22 cellular contexts compared by ENCODE assay signal in genomic region chr4:54316139-54316538, GRCh38.
DNase-seq lines count a peak whose midpoint lies in the region; ATAC-seq and TF ChIP-seq lines count a peak whose summit lies in the region.
"Had no signal": no experiment of that assay in that cellular context is flagged by ENCODE, and none has a peak within 500 bp of the region (broad histone marks: within the 10 kb centered on the region; RNA-seq: fewer than 3 reads in every experiment).

No MANE protein-coding gene starts in this region.

- DNase-seq in activated CD4-positive, alpha-beta memory T cell treated with anti-CD3 and anti-CD28 coated beads, Interleukin-2, amount 10 ng/mL, durations not matched to agents 7 days and 5 days, result no peak
- no peak for DNase-seq in activated CD4-positive, alpha-beta memory T cell treated with anti-CD3 and anti-CD28 coated beads for 36 hours
- DNase-seq in OCI-LY7 (ENCODE audit: low spot score), result no peak
- DNase-seq in putamen (ENCODE audit: low spot score), result peak; percentile 13
- DNase-seq in AG08395 (ENCODE audit: low spot score), result no peak
- DNase-seq in NCI-H446 treated with DMSO at 0.1 percent for 48 hours (lab: John Stamatoyannopoulos, UW), result no peak
- DNase-seq: activated T-cell treated with anti-CD3 and anti-CD28 coated beads, Interleukin-2, amount 50 U/mL, for 48 hours; DMS53; effector CD4-positive, alpha-beta T cell; left ventricle myocardium superior; naive thymus-derived CD4-positive, alpha-beta T cell; NCI-H1105 treated with DMSO at 0.1 percent for 48 hours; NCI-H1930; NCI-H524 treated with DMSO at 0.1 percent for 48 hours; tibial artery had no signal

- peak overlapping the region; percentile 54; the same call in 1 of the 2 replicates for H3K4me2 ChIP-seq in OCI-LY7 (ENCODE audit: low read length)
- H3K4me2 ChIP-seq: A549, GM23338 had no signal

- CTCF ChIA-PET in activated CD4-positive, alpha-beta memory T cell treated with anti-CD3 and anti-CD28 coated beads, Interleukin-2, amount 10 ng/mL, durations not matched to agents 7 days and 5 days (lab: Charles Lee), result interaction anchor here (0.8 to 1.1 kb wide), 5 partner anchors 30 to 82 kb away, joined by 3 to 4 read pairs (median 3); no protein-coding TSS in a partner anchor
- CTCF ChIA-PET in activated CD4-positive, alpha-beta memory T cell treated with anti-CD3 and anti-CD28 coated beads for 36 hours (lab: Charles Lee), result interaction anchor here (0.6 kb wide), 1 partner anchor 1096 kb away, joined by 5 read pairs; no protein-coding TSS in a partner anchor
- CTCF ChIA-PET in OCI-LY7 (lab: Charles Lee; ENCODE audit: unreplicated experiment), result no interaction called here

- BruUV-seq in OCI-LY7 (replicated peaks; lab: Mats Ljungman, UMichigan), result no TSS peak

- H3K9me3 Mint-ChIP-seq in activated CD4-positive, alpha-beta memory T cell treated with anti-CD3 and anti-CD28 coated beads, Interleukin-2, amount 10 ng/mL, durations not matched to agents 7 days and 5 days, result peaks cover 6% of the 10 kb centered on the region
- no peaks in the 10 kb centered on the region for H3K9me3 Mint-ChIP-seq in activated CD4-positive, alpha-beta memory T cell treated with anti-CD3 and anti-CD28 coated beads for 36 hours
- H3K9me3 Mint-ChIP-seq: activated naive CD4-positive, alpha-beta T cell treated with anti-CD3 and anti-CD28 coated beads, Interleukin-2, amount 50 U/mL, for 24 hours; GM23338; stimulated activated naive CD8-positive, alpha-beta T cell treated with anti-CD3 and anti-CD28 coated beads, Interleukin-15, Interleukin-2, amounts not matched to agents 100 ng/mL and 50 ng/mL, for 24 hours had no signal

- no peaks in the 10 kb centered on the region for H3K36me3 ChIP-seq in OCI-LY7 (ENCODE audit: insufficient read depth, low read length)
- H3K36me3 ChIP-seq: tibial artery had no signal

- no peak for TF ChIP-seq CTCF in OCI-LY7 (conservative IDR thresholded peaks at IDR 0.05; ENCODE audit: low read length)

- H3K4me1 ChIP-seq in OCI-LY7 (ENCODE audit: insufficient read depth, low read length, poor library complexity, severe bottlenecking), result peaks cover 10% of the 10 kb centered on the region
- H3K4me1 ChIP-seq: A549, tibial artery had no signal

- intact Hi-C loops in activated CD4-positive, alpha-beta memory T cell treated with anti-CD3 and anti-CD28 coated beads for 36 hours (cut with micrococcal nuclease), result loop anchor here (10.0 kb wide), 1 partner anchor 629 kb away; no protein-coding TSS in a partner anchor
- intact Hi-C loops in OCI-LY7 (cut with micrococcal nuclease; ENCODE audit: unreplicated experiment), result no loop called here

- no peak overlapping the region for H3K27ac ChIP-seq in OCI-LY7 (ENCODE audit: low read depth, low read length, poor library complexity, severe bottlenecking)
- H3K27ac ChIP-seq: A549, tibial artery had no signal

- peaks cover 37% of the 10 kb centered on the region for H3K4me1 Mint-ChIP-seq in activated CD4-positive, alpha-beta memory T cell treated with anti-CD3 and anti-CD28 coated beads, Interleukin-2, amount 10 ng/mL, durations not matched to agents 7 days and 5 days
- peaks cover 11% of the 10 kb centered on the region for H3K4me1 Mint-ChIP-seq in activated CD4-positive, alpha-beta memory T cell treated with anti-CD3 and anti-CD28 coated beads for 36 hours (ENCODE audit: low read depth)
- H3K4me1 Mint-ChIP-seq: activated naive CD4-positive, alpha-beta T cell treated with anti-CD3 and anti-CD28 coated beads, Interleukin-2, amount 50 U/mL, for 24 hours had no signal

- no peaks in the 10 kb centered on the region for H4K20me1 ChIP-seq in OCI-LY7 (ENCODE audit: insufficient read depth, low read length)

- H2AFZ ChIP-seq in OCI-LY7 (ENCODE audit: low read length), result no peak overlapping the region
- H2AFZ ChIP-seq: GM23338 had no signal

- ATAC-seq in HG02885 (IDR thresholded peaks at IDR 0.05; ENCODE audit: poor library complexity, unreplicated experiment) (peak; percentile 6), GM21529 (IDR thresholded peaks at IDR 0.05; ENCODE audit: unreplicated experiment) (no peak)
- ATAC-seq: A549, GM23338, K562, left ventricle myocardium superior had no signal

- peaks cover 16% of the 10 kb centered on the region for H3K36me3 Mint-ChIP-seq in activated CD4-positive, alpha-beta memory T cell treated with anti-CD3 and anti-CD28 coated beads, Interleukin-2, amount 10 ng/mL, durations not matched to agents 7 days and 5 days (ENCODE audit: low read depth)
- H3K36me3 Mint-ChIP-seq in activated CD4-positive, alpha-beta memory T cell treated with anti-CD3 and anti-CD28 coated beads for 36 hours, result no peaks in the 10 kb centered on the region
- H3K36me3 Mint-ChIP-seq: activated naive CD4-positive, alpha-beta T cell treated with anti-CD3 and anti-CD28 coated beads, Interleukin-2, amount 50 U/mL, for 24 hours had no signal

- POLR2A ChIA-PET in activated CD4-positive, alpha-beta memory T cell treated with anti-CD3 and anti-CD28 coated beads, Interleukin-2, amount 10 ng/mL, durations not matched to agents 7 days and 5 days (lab: Charles Lee), result interaction anchor here (1.4 kb wide), 1 partner anchor 39 kb away, joined by 5 read pairs; no protein-coding TSS in a partner anchor
- POLR2A ChIA-PET in activated CD4-positive, alpha-beta memory T cell treated with anti-CD3 and anti-CD28 coated beads for 36 hours (lab: Charles Lee), result no interaction called here
- POLR2A ChIA-PET in OCI-LY7 (lab: Charles Lee), result no interaction called here

- no peak overlapping the region for H3K4me3 Mint-ChIP-seq in activated CD4-positive, alpha-beta memory T cell treated with anti-CD3 and anti-CD28 coated beads, Interleukin-2, amount 10 ng/mL, durations not matched to agents 7 days and 5 days
- H3K4me3 Mint-ChIP-seq in activated CD4-positive, alpha-beta memory T cell treated with anti-CD3 and anti-CD28 coated beads for 36 hours, result no peak overlapping the region
- H3K4me3 Mint-ChIP-seq: activated naive CD4-positive, alpha-beta T cell treated with anti-CD3 and anti-CD28 coated beads, Interleukin-2, amount 50 U/mL, for 24 hours; GM23338; stimulated activated naive CD8-positive, alpha-beta T cell treated with anti-CD3 and anti-CD28 coated beads, Interleukin-15, Interleukin-2, amounts not matched to agents 100 ng/mL and 50 ng/mL, for 24 hours had no signal

- H3K27me3 Mint-ChIP-seq in activated CD4-positive, alpha-beta memory T cell treated with anti-CD3 and anti-CD28 coated beads, Interleukin-2, amount 10 ng/mL, durations not matched to agents 7 days and 5 days, result peaks cover 2% of the 10 kb centered on the region
- H3K27me3 Mint-ChIP-seq in activated CD4-positive, alpha-beta memory T cell treated with anti-CD3 and anti-CD28 coated beads for 36 hours, result peaks cover 7% of the 10 kb centered on the region

- no peaks in the 10 kb centered on the region for H3K9me3 ChIP-seq in OCI-LY7 (ENCODE audit: low read length)
- H3K9me3 ChIP-seq: A549, tibial artery had no signal

- H3K79me2 ChIP-seq in OCI-LY7 (ENCODE audit: insufficient read depth, low read depth, low read length), result no peaks in the 10 kb centered on the region

- H3K27ac Mint-ChIP-seq in activated CD4-positive, alpha-beta memory T cell treated with anti-CD3 and anti-CD28 coated beads, Interleukin-2, amount 10 ng/mL, durations not matched to agents 7 days and 5 days, result peak overlapping the region; percentile 72
- H3K27ac Mint-ChIP-seq in activated CD4-positive, alpha-beta memory T cell treated with anti-CD3 and anti-CD28 coated beads for 36 hours, result no peak overlapping the region
- H3K27ac Mint-ChIP-seq: activated naive CD4-positive, alpha-beta T cell treated with anti-CD3 and anti-CD28 coated beads, Interleukin-2, amount 50 U/mL, for 24 hours; GM23338; stimulated activated naive CD8-positive, alpha-beta T cell treated with anti-CD3 and anti-CD28 coated beads, Interleukin-15, Interleukin-2, amounts not matched to agents 100 ng/mL and 50 ng/mL, for 24 hours had no signal

- no peak overlapping the region for H3K4me3 ChIP-seq in OCI-LY7 (ENCODE audit: low read depth, low read length, poor library complexity, severe bottlenecking)
- H3K4me3 ChIP-seq: A549, GM23338, K562, tibial artery had no signal

- no peaks in the 10 kb centered on the region for H3K9me2 ChIP-seq in OCI-LY7 (ENCODE audit: insufficient read depth, low read length)
